18 cellular contexts compared by ENCODE assay signal in genomic region chr10:99698504-99699080, GRCh38. TPM values are rescaled to one million over a fixed set of nuclear protein-coding genes. Genes with fewer than 3 reads are reported as not detected.
A peak's percentile ranks its signal among the peaks of the same experiment; 100 is the strongest.
DNase-seq lines count a peak whose midpoint lies in the region; ATAC-seq, FAIRE-seq and TF ChIP-seq lines count a peak whose summit lies in the region.
"Had no signal": no experiment of that assay in that cellular context is flagged by ENCODE, and none has a peak within 500 bp of the region (broad histone marks: within the 10 kb centered on the region; RNA-seq: fewer than 3 reads in every experiment).

No MANE protein-coding gene starts in this region.

- 97% methylated on average over 8 of the region's 8 CpGs for WGBS in GM12878 (ENCODE audit: insufficient coverage, insufficient replicate concordance, low lambda C conversion rate, missing lambda C conversion rate)
- 96% methylated on average over 8 of the region's 8 CpGs for WGBS in HepG2 (ENCODE audit: low lambda C conversion rate)
- WGBS in smooth muscle cell (ENCODE audit: low lambda C conversion rate), result 96% methylated on average over 8 of the region's 8 CpGs
- WGBS in gastroesophageal sphincter (ENCODE audit: low coverage in 1 of 2), 2 donors, result 83 to 91% methylated on average over 6 of the region's 8 CpGs

- BruUV-seq in GM12878 (replicated peaks; lab: Mats Ljungman, UMichigan) (no TSS peak), HepG2 (replicated peaks; lab: Mats Ljungman, UMichigan) (no TSS peak)

- no peak overlapping the region for H3K9ac ChIP-seq in GM12878 (ENCODE audit: control insufficient read depth, insufficient read depth, low read length)
- no peak overlapping the region for H3K9ac ChIP-seq in HepG2 (ENCODE audit: insufficient read depth, low read depth, low read length)
- no peak overlapping the region for H3K9ac ChIP-seq in smooth muscle cell (ENCODE audit: low read depth)
- H3K9ac ChIP-seq: neural progenitor cell had no signal

- no peak for ATAC-seq in GM12878
- peak; percentile 75 for ATAC-seq in HepG2
- ATAC-seq in gastroesophageal sphincter, result no peak
- no peak for ATAC-seq in HG03196 (IDR thresholded peaks at IDR 0.05; ENCODE audit: unreplicated experiment)
- ATAC-seq: T-helper 17 cell had no signal

- H2AFZ ChIP-seq in GM12878 (ENCODE audit: control insufficient read depth, low read depth, low read length), result no peak overlapping the region
- H2AFZ ChIP-seq in HepG2 (ENCODE audit: low read length), result no peak overlapping the region
- H2AFZ ChIP-seq in smooth muscle cell (ENCODE audit: low read depth), result no peak overlapping the region
- H2AFZ ChIP-seq: neural progenitor cell had no signal

- TF ChIP-seq EP300 in GM12878 (IDR thresholded peaks at IDR 0.05; ENCODE audit: borderline replicate concordance in 1 of 2, control insufficient read depth in 1 of 2, low read depth in 2 of 2, low read length in 2 of 2) (no peak), HepG2 (IDR thresholded peaks at IDR 0.05; ENCODE audit: low read depth in 2 of 2, low read length in 2 of 2) (no peak), HepG2 (CRISPR knock-in tag; IDR thresholded peaks at IDR 0.05; ENCODE audit: borderline replicate concordance) (no peak), gastroesophageal sphincter (IDR thresholded peaks at IDR 0.05) (no peak)

- POLR2A ChIA-PET in GM12878 (lab: Charles Lee) (no interaction called here), HepG2 (lab: Yijun Ruan, JAX) (no interaction called here)

- no peak overlapping the region for H3K27ac ChIP-seq in GM12878 (ENCODE audit: control insufficient read depth, insufficient read depth)
- no peak overlapping the region for H3K27ac ChIP-seq in HepG2 (ENCODE audit: extremely low read length, insufficient read depth, low read length)
- no peak overlapping the region for H3K27ac ChIP-seq in smooth muscle cell (ENCODE audit: low read depth)
- H3K27ac ChIP-seq in gastroesophageal sphincter, result no peak overlapping the region
- H3K27ac ChIP-seq: C4-2B, coronary artery, neural progenitor cell, sigmoid colon had no signal

- SMC1A ChIA-PET in GM12878 (lab: Charles Lee; ENCODE audit: uncharacterized antibody, unreplicated experiment), result no interaction called here

- intact Hi-C loops in GM12878 (cut with micrococcal nuclease; ENCODE audit: unreplicated experiment) (no loop called here), HepG2 (cut with micrococcal nuclease; ENCODE audit: unreplicated experiment) (loop anchor here (1.0 kb wide), 1 partner anchor 68 kb away; no protein-coding TSS in a partner anchor)

- H3K4me1 ChIP-seq in GM12878 (ENCODE audit: control insufficient read depth, insufficient read depth, low read length) (no peaks in the 10 kb centered on the region), HepG2 (ENCODE audit: insufficient read depth, low read length) (no peaks in the 10 kb centered on the region), smooth muscle cell (ENCODE audit: low read depth) (no peaks in the 10 kb centered on the region), gastroesophageal sphincter (no peaks in the 10 kb centered on the region)
- H3K4me1 ChIP-seq: neural progenitor cell, sigmoid colon had no signal

- H3K36me3 ChIP-seq in GM12878 (ENCODE audit: control insufficient read depth in 2 of 2, insufficient read depth in 2 of 2, low read length in 1 of 2) (peaks cover 2 to 18% of the 10 kb centered on the region in 2 experiments), HepG2 (replicated peaks in 1 of 2; ENCODE audit: control insufficient read depth in 1 of 2, insufficient read depth in 2 of 2, low read length in 2 of 2) (peaks cover 25 to 69% of the 10 kb centered on the region in 2 experiments), smooth muscle cell (ENCODE audit: low read depth) (peaks cover 52% of the 10 kb centered on the region), gastroesophageal sphincter (peaks cover 3 to 84% of the 10 kb centered on the region in 2 donors)
- H3K36me3 ChIP-seq: neural progenitor cell had no signal

- CTCF ChIA-PET in GM12878 (lab: Yijun Ruan, JAX), result interaction anchor here (0.5 to 0.7 kb wide), 2 partner anchors 20 to 1089 kb away, joined by 3 to 4 read pairs; no protein-coding TSS in a partner anchor
- CTCF ChIA-PET in HepG2 (lab: Yijun Ruan, JAX; ENCODE audit: low intra/inter-chr PET ratio, low total read pairs), result interaction anchor here (0.7 to 1.6 kb wide), 2 partner anchors 68 to 263 kb away, joined by 3 to 8 read pairs; no protein-coding TSS in a partner anchor

- no peaks in the 10 kb centered on the region for H4K20me1 ChIP-seq in GM12878 (ENCODE audit: control insufficient read depth, insufficient read depth)
- H4K20me1 ChIP-seq in HepG2 (ENCODE audit: insufficient read depth, low read length), result no peaks in the 10 kb centered on the region
- peaks cover 8% of the 10 kb centered on the region for H4K20me1 ChIP-seq in smooth muscle cell (ENCODE audit: low read depth)

- DNase-seq in ELR (ENCODE audit: low read depth), result peak; percentile 20
- peak; percentile 4 for DNase-seq in HuH-7 (ENCODE audit: low spot score)
- DNase-seq in GM12878 (ENCODE audit: low read depth, low spot score), result no peak
- no peak for DNase-seq in HepG2 (ENCODE audit: low spot score)
- no peak for DNase-seq in smooth muscle cell (lab: John Stamatoyannopoulos, UW; ENCODE audit: unreplicated experiment)
- DNase-seq in SHP77 (lab: John Stamatoyannopoulos, UW), result no peak
- DNase-seq: activated CD4-positive, alpha-beta T cell treated with anti-CD3 and anti-CD28 coated beads for 4 hours; activated T-cell treated with anti-CD3 and anti-CD28 coated beads, Interleukin-2, amount 50 U/mL, for 24 hours; GF-D8; NCI-H2227 treated with DMSO at 0.1 percent for 48 hours; sigmoid colon; stimulated activated naive CD4-positive, alpha-beta T cell treated with Interleukin-2 at 50 U/mL for 16 hours; T-helper 17 cell had no signal

- TF ChIP-seq CTCF in GM12878 (IDR thresholded peaks at IDR 0.05 in 2 of 3, conservative IDR thresholded peaks at IDR 0.05 in 1 of 3; ENCODE audit: control insufficient read depth in 2 of 3, extremely low read depth in 1 of 3, insufficient read depth in 1 of 3, low read depth in 3 of 3, low read length in 3 of 3), result peak in 1 of 3 experiments; percentile 21; a peak in 3 of 6 replicates
- TF ChIP-seq CTCF in HepG2 (CRISPR knock-in tag; IDR thresholded peaks at IDR 0.05), result peak; percentile 51
- no peak for TF ChIP-seq CTCF in smooth muscle cell (IDR thresholded peaks at IDR 0.05; ENCODE audit: borderline replicate concordance, insufficient read depth, poor library complexity, severe bottlenecking)
- no peak for TF ChIP-seq CTCF in gastroesophageal sphincter (IDR thresholded peaks at IDR 0.05)

- H3K4me3 ChIP-seq in GM12878 (no peak overlapping the region), HepG2 (replicated peaks in 1 of 3; ENCODE audit: insufficient read depth in 1 of 3, low read depth in 2 of 3, low read length in 3 of 3) (no peak overlapping the region), smooth muscle cell (no peak overlapping the region), gastroesophageal sphincter (no peak overlapping the region)
- H3K4me3 ChIP-seq: coronary artery, neural progenitor cell, sigmoid colon had no signal

- in situ Hi-C loops in GM12878 (cut with MboI), result no loop called here
- in situ Hi-C loops in HepG2 (cut with HindIII; ENCODE audit: extremely low pct_ligation_motif_present, low pct_unique_long_range_greater_than_20kb), result no loop called here

- H3K79me2 ChIP-seq in GM12878 (ENCODE audit: control insufficient read depth, insufficient read depth, low read length) (no peaks in the 10 kb centered on the region), HepG2 (ENCODE audit: insufficient read depth, low read length) (no peaks in the 10 kb centered on the region), smooth muscle cell (ENCODE audit: low read depth) (no peaks in the 10 kb centered on the region)

- TF ChIP-seq POLR2A in GM12878 (IDR thresholded peaks at IDR 0.05; ENCODE audit: low read depth, low read length) (no peak), HepG2 (IDR thresholded peaks at IDR 0.05; ENCODE audit: insufficient read depth in 1 of 2, low read depth in 2 of 2, low read length in 2 of 2) (no peak), gastroesophageal sphincter (IDR thresholded peaks at IDR 0.05) (no peak)

- H3F3A ChIP-seq in smooth muscle cell (ENCODE audit: low read depth), result peaks cover 3% of the 10 kb centered on the region

- TF ChIP-seq RAD21 in GM12878 (IDR thresholded peaks at IDR 0.05; ENCODE audit: insufficient read depth, low read depth, low read length) (no peak), HepG2 (CRISPR knock-in tag; IDR thresholded peaks at IDR 0.05) (no peak; the same call in 1 of the 2 replicates)

- no peaks in the 10 kb centered on the region for H3K27me3 ChIP-seq in GM12878 (replicated peaks in 1 of 2; ENCODE audit: control insufficient read depth in 2 of 2, insufficient read depth in 2 of 2, low read length in 1 of 2)
- H3K27me3 ChIP-seq in HepG2 (ENCODE audit: control insufficient read depth in 1 of 2, insufficient read depth in 2 of 2, low read length in 2 of 2), result no peaks in the 10 kb centered on the region
- H3K27me3 ChIP-seq in smooth muscle cell (ENCODE audit: low read depth), result no peaks in the 10 kb centered on the region
- no peaks in the 10 kb centered on the region for H3K27me3 ChIP-seq in gastroesophageal sphincter
- H3K27me3 ChIP-seq: neural progenitor cell, sigmoid colon had no signal

- FAIRE-seq in GM12878 (lab: Jason Lieb, UNC), result no peak
- no peak for FAIRE-seq in HepG2 (lab: Jason Lieb, UNC)

- RAD21 ChIA-PET in GM12878 (lab: Charles Lee; ENCODE audit: unreplicated experiment), result no interaction called here

- no peaks in the 10 kb centered on the region for H3K9me3 ChIP-seq in GM12878 (replicated peaks; ENCODE audit: control insufficient read depth, insufficient read depth, low read length)
- no peaks in the 10 kb centered on the region for H3K9me3 ChIP-seq in HepG2 (ENCODE audit: low read length)
- H3K9me3 ChIP-seq in smooth muscle cell (replicated peaks; ENCODE audit: low read depth), result no peaks in the 10 kb centered on the region
- no peaks in the 10 kb centered on the region for H3K9me3 ChIP-seq in gastroesophageal sphincter
- H3K9me3 ChIP-seq: sigmoid colon had no signal

- H3K4me2 ChIP-seq in GM12878 (ENCODE audit: control insufficient read depth, insufficient read depth) (no peak overlapping the region), HepG2 (ENCODE audit: low read depth, low read length) (no peak overlapping the region), smooth muscle cell (no peak overlapping the region)
- H3K4me2 ChIP-seq: neural progenitor cell had no signal

RNA-seq across cellular contexts. Expression of gene COX15, which starts 33.3 kb away (rescaled TPM):
- total RNA-seq in GM12878 (2013; cell fraction: nucleolus; rRNA removed), result 62.4 and 70.0 TPM in 2 replicates
- total RNA-seq in GM12878 (2014; rRNA removed) (36.3 and 37.4 TPM in 2 replicates), GM12878 (2014; rRNA removed; fragmentation: Illumina TruSeq; extraction: Trizol) (30.6 and 32.9 TPM in 2 replicates), GM12878 (2021) (37.8 and 38.9 TPM in 2 replicates), HepG2 (2016; rRNA removed; fragmentation: Illumina TruSeq; extraction: Trizol) (44.7 and 59.4 TPM in 2 replicates), smooth muscle cell (21.3 and 22.5 TPM in 2 replicates), gastroesophageal sphincter (10 to 100 TPM; 25.6 to 32.6 (median 29.3) TPM)
- polyA plus RNA-seq in GM12878 (2011; ENCODE audit: low read depth), result 22.4 TPM
- polyA plus RNA-seq in GM12878 (2011; rRNA removed) (36.4 and 46.8 TPM in 2 replicates), GM12878 (2014; fragmentation: Illumina TruSeq; extraction: Trizol) (38.1 and 44.7 TPM in 2 replicates), GM12878 (2014; fragmentation: Nextera tagmentation; extraction: Ambion mirVana) (10 to 100 TPM; 46.3 to 50.7 TPM), GM12878 (2014; rRNA removed) (27.1 and 30.2 TPM in 2 replicates), GM12878 (2016; fragmentation: Nextera tagmentation; extraction: Ambion mirVana) (10 to 100 TPM; 38.4 to 42.8 TPM), HepG2 (2011; rRNA removed) (17.4 and 19.2 TPM in 2 replicates), smooth muscle cell (16.9 and 19.1 TPM in 2 replicates)
- polyA plus RNA-seq in GM12878 (2011; cell fraction: cytosol; rRNA removed), result 22.3 and 27.2 TPM in 2 replicates
- polyA plus RNA-seq in GM12878 (2011; cell fraction: nucleus; rRNA removed), result 27.6 and 30.5 TPM in 2 replicates
- polyA plus RNA-seq in GM12878 (2012), result 25.7 and 37.7 TPM in 2 replicates
- 20.5 and 25.2 TPM in 2 replicates for polyA minus RNA-seq in GM12878 (2011; rRNA and poly(A)+ RNA removed)
- 10.4 and 11.0 TPM in 2 replicates for polyA minus RNA-seq in GM12878 (2011; cell fraction: cytosol; rRNA and poly(A)+ RNA removed)
- polyA minus RNA-seq in GM12878 (2011; cell fraction: nucleus; rRNA and poly(A)+ RNA removed), result 8.7 and 13.6 TPM in 2 replicates
- total RNA-seq in HepG2 (2016; cell fraction: cytosol; rRNA removed; fragmentation: Illumina TruSeq; extraction: Trizol; ENCODE audit: low read depth), result 4.9 and 5.6 TPM in 2 replicates
- 44.5 and 56.7 TPM in 2 replicates for total RNA-seq in HepG2 (2016; cell fraction: insoluble cytoplasmic fraction; rRNA removed; fragmentation: Illumina TruSeq; extraction: Trizol)
- 15.8 and 19.5 TPM in 2 replicates for total RNA-seq in HepG2 (2016; cell fraction: membrane; rRNA removed; fragmentation: Illumina TruSeq; extraction: Trizol)
- total RNA-seq in HepG2 (2016; cell fraction: nucleus; rRNA removed; fragmentation: Illumina TruSeq; extraction: Trizol), result 22.2 and 24.1 TPM in 2 replicates
- 8.0 and 11.2 TPM in 2 replicates for polyA plus RNA-seq in HepG2 (2011; cell fraction: cytosol; rRNA removed)
- 10.1 and 13.7 TPM in 2 replicates for polyA plus RNA-seq in HepG2 (2011; cell fraction: nucleus; rRNA removed)
- 16.0 and 25.6 TPM in 2 replicates for polyA plus RNA-seq in HepG2 (2012)
- 3.4 and 4.0 TPM in 2 replicates for polyA plus RNA-seq in HepG2 (2016; cell fraction: cytosol; fragmentation: Illumina TruSeq; extraction: Trizol; ENCODE audit: low read depth)
- polyA plus RNA-seq in HepG2 (2016; cell fraction: insoluble cytoplasmic fraction; fragmentation: Illumina TruSeq; extraction: Trizol; ENCODE audit: low read depth), result 40.4 and 40.7 TPM in 2 replicates
- polyA plus RNA-seq in HepG2 (2016; cell fraction: membrane; fragmentation: Illumina TruSeq; extraction: Trizol; ENCODE audit: low read depth), result 9.5 and 10.0 TPM in 2 replicates
- 25.7 and 26.1 TPM in 2 replicates for polyA plus RNA-seq in HepG2 (2016; cell fraction: nucleus; fragmentation: Illumina TruSeq; extraction: Trizol; ENCODE audit: insufficient read depth, low read depth)
- 18.4 and 29.2 TPM in 2 replicates for polyA minus RNA-seq in HepG2 (2011; rRNA and poly(A)+ RNA removed; ENCODE audit: low replicate concordance)
- polyA minus RNA-seq in HepG2 (2011; cell fraction: cytosol; rRNA and poly(A)+ RNA removed), result 12.0 and 14.7 TPM in 2 replicates
- polyA minus RNA-seq in HepG2 (2011; cell fraction: nucleus; rRNA and poly(A)+ RNA removed), result 13.5 and 15.9 TPM in 2 replicates

RNA-seq across cellular contexts. Expression of gene CUTC, which starts 33.4 kb away (rescaled TPM):
- 32.9 and 38.9 TPM in 2 replicates for total RNA-seq in GM12878 (2013; cell fraction: nucleolus; rRNA removed)
- 23.8 and 28.3 TPM in 2 replicates for total RNA-seq in GM12878 (2014; rRNA removed)
- total RNA-seq in GM12878 (2014; rRNA removed; fragmentation: Illumina TruSeq; extraction: Trizol), result 34.3 and 36.2 TPM in 2 replicates
- total RNA-seq in GM12878 (2021), result 25.7 and 26.7 TPM in 2 replicates
- polyA plus RNA-seq in GM12878 (2011; ENCODE audit: low read depth), result 21.8 TPM
- 47.7 and 63.2 TPM in 2 replicates for polyA plus RNA-seq in GM12878 (2011; rRNA removed)
- polyA plus RNA-seq in GM12878 (2011; cell fraction: cytosol; rRNA removed), result 18.6 and 26.4 TPM in 2 replicates
- 25.8 and 28.8 TPM in 2 replicates for polyA plus RNA-seq in GM12878 (2011; cell fraction: nucleus; rRNA removed)
- 25.5 and 28.0 TPM in 2 replicates for polyA plus RNA-seq in GM12878 (2012)
- polyA plus RNA-seq in GM12878 (2014; fragmentation: Illumina TruSeq; extraction: Trizol), result 34.3 and 42.5 TPM in 2 replicates
- 10 to 100 TPM; 64.6 to 71.7 TPM for polyA plus RNA-seq in GM12878 (2014; fragmentation: Nextera tagmentation; extraction: Ambion mirVana)
- polyA plus RNA-seq in GM12878 (2014; rRNA removed), result 34.3 and 37.6 TPM in 2 replicates
- polyA plus RNA-seq in GM12878 (2016; fragmentation: Nextera tagmentation; extraction: Ambion mirVana), result 10 to 100 TPM; 44.0 to 49.6 TPM
- 27.4 and 30.3 TPM in 2 replicates for polyA minus RNA-seq in GM12878 (2011; rRNA and poly(A)+ RNA removed)
- polyA minus RNA-seq in GM12878 (2011; cell fraction: cytosol; rRNA and poly(A)+ RNA removed), result 7.3 and 7.6 TPM in 2 replicates
- 10.5 and 13.6 TPM in 2 replicates for polyA minus RNA-seq in GM12878 (2011; cell fraction: nucleus; rRNA and poly(A)+ RNA removed)
- total RNA-seq in HepG2 (2016; rRNA removed; fragmentation: Illumina TruSeq; extraction: Trizol), result 25.8 and 36.5 TPM in 2 replicates
- 6.6 and 6.8 TPM in 2 replicates for total RNA-seq in HepG2 (2016; cell fraction: cytosol; rRNA removed; fragmentation: Illumina TruSeq; extraction: Trizol; ENCODE audit: low read depth)
- total RNA-seq in HepG2 (2016; cell fraction: insoluble cytoplasmic fraction; rRNA removed; fragmentation: Illumina TruSeq; extraction: Trizol), result 28.5 and 37.2 TPM in 2 replicates
- 10.7 and 13.4 TPM in 2 replicates for total RNA-seq in HepG2 (2016; cell fraction: membrane; rRNA removed; fragmentation: Illumina TruSeq; extraction: Trizol)
- total RNA-seq in HepG2 (2016; cell fraction: nucleus; rRNA removed; fragmentation: Illumina TruSeq; extraction: Trizol), result 17.5 and 20.5 TPM in 2 replicates
- 17.7 and 22.3 TPM in 2 replicates for polyA plus RNA-seq in HepG2 (2011; rRNA removed)
- polyA plus RNA-seq in HepG2 (2011; cell fraction: cytosol; rRNA removed), result 11.7 and 17.5 TPM in 2 replicates
- polyA plus RNA-seq in HepG2 (2011; cell fraction: nucleus; rRNA removed), result 13.6 and 18.8 TPM in 2 replicates
- 24.1 and 29.0 TPM in 2 replicates for polyA plus RNA-seq in HepG2 (2012)
- polyA plus RNA-seq in HepG2 (2016; cell fraction: cytosol; fragmentation: Illumina TruSeq; extraction: Trizol; ENCODE audit: low read depth), result 4.9 and 6.1 TPM in 2 replicates
- polyA plus RNA-seq in HepG2 (2016; cell fraction: insoluble cytoplasmic fraction; fragmentation: Illumina TruSeq; extraction: Trizol; ENCODE audit: low read depth), result 34.4 and 40.4 TPM in 2 replicates
- 9.0 and 10.3 TPM in 2 replicates for polyA plus RNA-seq in HepG2 (2016; cell fraction: membrane; fragmentation: Illumina TruSeq; extraction: Trizol; ENCODE audit: low read depth)
- 23.9 and 24.5 TPM in 2 replicates for polyA plus RNA-seq in HepG2 (2016; cell fraction: nucleus; fragmentation: Illumina TruSeq; extraction: Trizol; ENCODE audit: insufficient read depth, low read depth)
- 22.2 and 41.0 TPM in 2 replicates for polyA minus RNA-seq in HepG2 (2011; rRNA and poly(A)+ RNA removed; ENCODE audit: low replicate concordance)
- polyA minus RNA-seq in HepG2 (2011; cell fraction: cytosol; rRNA and poly(A)+ RNA removed), result 6.5 and 6.7 TPM in 2 replicates
- 30.2 and 32.3 TPM in 2 replicates for polyA minus RNA-seq in HepG2 (2011; cell fraction: nucleus; rRNA and poly(A)+ RNA removed)
- 15.2 and 16.0 TPM in 2 replicates for total RNA-seq in smooth muscle cell
- 20.1 and 24.2 TPM in 2 replicates for polyA plus RNA-seq in smooth muscle cell
- total RNA-seq in gastroesophageal sphincter, result 10 to 100 TPM; 24.5 to 35.1 (median 27.7) TPM

RNA-seq across cellular contexts. Expression of gene ENTPD7, which starts 39.3 kb away (rescaled TPM):
- 5.8 and 7.1 TPM in 2 replicates for total RNA-seq in GM12878 (2013; cell fraction: nucleolus; rRNA removed)
- 5.7 and 5.9 TPM in 2 replicates for total RNA-seq in GM12878 (2014; rRNA removed)
- 6.1 and 6.4 TPM in 2 replicates for total RNA-seq in GM12878 (2014; rRNA removed; fragmentation: Illumina TruSeq; extraction: Trizol)
- total RNA-seq in GM12878 (2021), result 6.5 and 6.7 TPM in 2 replicates
- 1.2 TPM for polyA plus RNA-seq in GM12878 (2011; ENCODE audit: low read depth)
- polyA plus RNA-seq in GM12878 (2011; rRNA removed), result 4.6 and 5.2 TPM in 2 replicates
- polyA plus RNA-seq in GM12878 (2011; cell fraction: cytosol; rRNA removed), result 4.0 and 4.4 TPM in 2 replicates
- 2.0 and 2.3 TPM in 2 replicates for polyA plus RNA-seq in GM12878 (2011; cell fraction: nucleus; rRNA removed)
- polyA plus RNA-seq in GM12878 (2012), result 1.5 and 1.6 TPM in 2 replicates
- polyA plus RNA-seq in GM12878 (2014; fragmentation: Illumina TruSeq; extraction: Trizol), result 5.1 and 5.2 TPM in 2 replicates
- polyA plus RNA-seq in GM12878 (2014; fragmentation: Nextera tagmentation; extraction: Ambion mirVana), result under 1 TPM; 0.73 to 0.90 TPM
- 2.9 and 4.1 TPM in 2 replicates for polyA plus RNA-seq in GM12878 (2014; rRNA removed)
- 1 to 10 TPM; 5.2 TPM for polyA plus RNA-seq in GM12878 (2016; fragmentation: Nextera tagmentation; extraction: Ambion mirVana)
- 11.4 and 12.7 TPM in 2 replicates for polyA minus RNA-seq in GM12878 (2011; rRNA and poly(A)+ RNA removed)
- 4.1 and 5.0 TPM in 2 replicates for polyA minus RNA-seq in GM12878 (2011; cell fraction: cytosol; rRNA and poly(A)+ RNA removed)
- 3.0 and 5.5 TPM in 2 replicates for polyA minus RNA-seq in GM12878 (2011; cell fraction: nucleus; rRNA and poly(A)+ RNA removed)
- 35.5 and 36.5 TPM in 2 replicates for total RNA-seq in HepG2 (2016; rRNA removed; fragmentation: Illumina TruSeq; extraction: Trizol)
- total RNA-seq in HepG2 (2016; cell fraction: cytosol; rRNA removed; fragmentation: Illumina TruSeq; extraction: Trizol; ENCODE audit: low read depth), result 4.5 and 4.7 TPM in 2 replicates
- total RNA-seq in HepG2 (2016; cell fraction: insoluble cytoplasmic fraction; rRNA removed; fragmentation: Illumina TruSeq; extraction: Trizol), result 34.0 and 36.0 TPM in 2 replicates
- total RNA-seq in HepG2 (2016; cell fraction: membrane; rRNA removed; fragmentation: Illumina TruSeq; extraction: Trizol), result 18.8 and 20.3 TPM in 2 replicates
- 40.3 and 45.2 TPM in 2 replicates for total RNA-seq in HepG2 (2016; cell fraction: nucleus; rRNA removed; fragmentation: Illumina TruSeq; extraction: Trizol)
- polyA plus RNA-seq in HepG2 (2011; rRNA removed), result 6.6 and 7.6 TPM in 2 replicates
- 5.6 and 6.1 TPM in 2 replicates for polyA plus RNA-seq in HepG2 (2011; cell fraction: cytosol; rRNA removed)
- polyA plus RNA-seq in HepG2 (2011; cell fraction: nucleus; rRNA removed), result 3.0 and 3.3 TPM in 2 replicates
- 2.3 and 3.9 TPM in 2 replicates for polyA plus RNA-seq in HepG2 (2012)
- 1.8 and 2.5 TPM in 2 replicates for polyA plus RNA-seq in HepG2 (2016; cell fraction: cytosol; fragmentation: Illumina TruSeq; extraction: Trizol; ENCODE audit: low read depth)
- polyA plus RNA-seq in HepG2 (2016; cell fraction: insoluble cytoplasmic fraction; fragmentation: Illumina TruSeq; extraction: Trizol; ENCODE audit: low read depth), result 14.9 TPM in 2 replicates
- polyA plus RNA-seq in HepG2 (2016; cell fraction: membrane; fragmentation: Illumina TruSeq; extraction: Trizol; ENCODE audit: low read depth), result 5.6 and 6.8 TPM in 2 replicates
- polyA plus RNA-seq in HepG2 (2016; cell fraction: nucleus; fragmentation: Illumina TruSeq; extraction: Trizol; ENCODE audit: insufficient read depth, low read depth), result 18.8 and 19.6 TPM in 2 replicates
- polyA minus RNA-seq in HepG2 (2011; rRNA and poly(A)+ RNA removed; ENCODE audit: low replicate concordance), result 22.7 and 32.8 TPM in 2 replicates
- 12.3 and 14.5 TPM in 2 replicates for polyA minus RNA-seq in HepG2 (2011; cell fraction: cytosol; rRNA and poly(A)+ RNA removed)
- 17.8 and 18.8 TPM in 2 replicates for polyA minus RNA-seq in HepG2 (2011; cell fraction: nucleus; rRNA and poly(A)+ RNA removed)
- total RNA-seq in smooth muscle cell, result 39.9 and 41.1 TPM in 2 replicates
- 7.5 and 7.9 TPM in 2 replicates for polyA plus RNA-seq in smooth muscle cell
- total RNA-seq in gastroesophageal sphincter, result 1 to 10 TPM; 4.5 to 9.1 (median 5.6) TPM

Comparison
In these comparisons a context has a peak if more than half of its experiments do, and no peak if none do; other contexts are left out.
1. DNase-seq: peak in ELR (single experiment) and HuH-7 (single experiment); none in GM12878 (single experiment), HepG2 (single experiment), smooth muscle cell (single experiment) and SHP77 (0 of 2).